Comparison of ENCODE assay signal across 17 cellular contexts in the genomic region with DNA sequence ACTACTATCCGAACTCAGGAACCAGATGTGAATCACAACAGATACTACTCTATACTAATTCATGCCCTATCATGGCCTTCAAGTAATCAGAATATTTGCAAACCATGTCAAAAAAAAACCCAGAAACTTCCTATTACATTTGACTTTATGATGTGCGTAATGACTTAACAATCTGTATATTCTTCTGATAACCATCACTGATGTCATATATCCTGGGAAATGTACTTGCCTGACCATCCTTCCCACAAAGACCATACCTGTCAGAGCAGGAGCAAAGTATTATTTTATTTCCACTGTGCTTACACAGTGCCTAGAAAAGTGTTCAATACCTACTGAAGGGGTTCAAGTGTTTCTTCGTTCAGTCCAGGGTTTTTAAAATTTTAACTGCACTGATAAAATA. TPM values are rescaled to one million over a fixed set of nuclear protein-coding genes. Genes with fewer than 3 reads are reported as not detected.
DNase-seq lines count a peak whose midpoint lies in the region; ATAC-seq and TF ChIP-seq lines count a peak whose summit lies in the region.
"Had no signal": no experiment of that assay in that cellular context is flagged by ENCODE, and none has a peak within 500 bp of the region (broad histone marks: within the 10 kb centered on the region; RNA-seq: fewer than 3 reads in every experiment).

No MANE protein-coding gene starts in this region.

- peaks cover 8% of the 10 kb centered on the region for H3K9me3 ChIP-seq in left ventricle myocardium inferior (replicated peaks)
- H3K9me3 ChIP-seq in mucosa of descending colon: no peaks in the 10 kb centered on the region
- no peaks in the 10 kb centered on the region for H3K9me3 ChIP-seq in gastroesophageal sphincter
- H3K9me3 ChIP-seq: A549, Caco-2 had no signal

- intact Hi-C loops in left ventricle myocardium inferior (cut with micrococcal nuclease) (no loop called here), Right ventricle myocardium superior (cut with DNase I) (no loop called here), mucosa of descending colon (cut with DNase I, micrococcal nuclease) (no loop called here)

- H3K4me3 ChIP-seq in left ventricle myocardium inferior (no peak overlapping the region), mucosa of descending colon (no peak overlapping the region), gastroesophageal sphincter (no peak overlapping the region)
- H3K4me3 ChIP-seq: A549; BLaER1 treated with 17β-estradiol and CSF1 and Interleukin-3, amounts not matched to agents 10 nM and 100 nM had no signal

- H3K4me1 ChIP-seq in left ventricle myocardium inferior (peaks cover 32% of the 10 kb centered on the region), mucosa of descending colon (ENCODE audit: low read depth) (no peaks in the 10 kb centered on the region), gastroesophageal sphincter (no peaks in the 10 kb centered on the region)
- H3K4me1 ChIP-seq: A549; BLaER1 treated with 17β-estradiol and CSF1 and Interleukin-3, amounts not matched to agents 10 nM and 100 nM; Caco-2 had no signal

- DNase-seq in left ventricle myocardium inferior: no peak
- no peak for DNase-seq in Right ventricle myocardium superior
- DNase-seq in amniotic epithelial cell (ENCODE audit: low read depth): peak; percentile 20
- DNase-seq in mucosa of descending colon: no peak
- DNase-seq: AML-193; Caco-2; Calu3; CD4-positive, alpha-beta T cell; CD8-positive, alpha-beta T cell; DMS79 treated with DMSO at 0.1 percent for 48 hours; GF-D8 had no signal

- TF ChIP-seq POLR2A in gastroesophageal sphincter (IDR thresholded peaks at IDR 0.05): no peak

- H3K36me3 ChIP-seq in left ventricle myocardium inferior: peaks cover 74% of the 10 kb centered on the region
- no peaks in the 10 kb centered on the region for H3K36me3 ChIP-seq in mucosa of descending colon (ENCODE audit: low read depth)
- H3K36me3 ChIP-seq in gastroesophageal sphincter: peaks cover 0 to 87% of the 10 kb centered on the region in 2 donors

- TF ChIP-seq EP300 in gastroesophageal sphincter (IDR thresholded peaks at IDR 0.05): no peak

- H3K27ac ChIP-seq in left ventricle myocardium inferior (replicated peaks) (peak overlapping the region; percentile 59), gastroesophageal sphincter (no peak overlapping the region)
- H3K27ac ChIP-seq: 22Rv1; A549; BLaER1 treated with 17β-estradiol and CSF1 and Interleukin-3, amounts not matched to agents 10 nM and 100 nM; C4-2B had no signal

- 94 to 95% methylated on average over 3 of the region's 3 CpGs for WGBS in gastroesophageal sphincter (ENCODE audit: low coverage in 1 of 2), 2 donors

- ATAC-seq in Right ventricle myocardium superior (ENCODE audit: poor library complexity): no peak
- ATAC-seq in mucosa of descending colon: peak; percentile 21
- no peak for ATAC-seq in gastroesophageal sphincter
- no peak for ATAC-seq in activated CD4-positive, CD25-positive, alpha-beta regulatory T cell treated with anti-CD3 and anti-CD28 coated beads, Interleukin-2, amount 50 U/mL, for 24 hours
- ATAC-seq: A549; CD8-positive, alpha-beta T cell had no signal

- TF ChIP-seq CTCF in left ventricle myocardium inferior (IDR thresholded peaks at IDR 0.05; ENCODE audit: borderline replicate concordance): no peak
- TF ChIP-seq CTCF in mucosa of descending colon (IDR thresholded peaks at IDR 0.05): no peak
- TF ChIP-seq CTCF in gastroesophageal sphincter (IDR thresholded peaks at IDR 0.05): no peak

- H3K27me3 ChIP-seq in left ventricle myocardium inferior (ENCODE audit: low read depth): no peaks in the 10 kb centered on the region
- H3K27me3 ChIP-seq in gastroesophageal sphincter: no peaks in the 10 kb centered on the region
- H3K27me3 ChIP-seq: BLaER1 treated with 17β-estradiol and CSF1 and Interleukin-3, amounts not matched to agents 10 nM and 100 nM had no signal

RNA-seq across cellular contexts. Expression of gene PPP4R1, which starts 27.5 kb away (rescaled TPM):
- total RNA-seq in left ventricle myocardium inferior (53.5 TPM), Right ventricle myocardium superior (55.4 TPM), mucosa of descending colon (100 to 1,000 TPM in 1 of 3 donors, 10 to 100 TPM in 2; 79.6 to 109 (median 81.3) TPM), gastroesophageal sphincter (100 to 1,000 TPM in 3 of 4 donors, 10 to 100 TPM in 1; 91.1 to 174 (median 117) TPM)
